ENCODE assay signal across 10 cellular contexts in genomic region chr2:54613794-54614257, GRCh38.
DNase-seq lines count a peak whose midpoint lies in the region; ATAC-seq, FAIRE-seq and TF ChIP-seq lines count a peak whose summit lies in the region.
"Had no signal": no experiment of that assay in that cellular context is flagged by ENCODE, and none has a peak within 500 bp of the region (broad histone marks: within the 10 kb centered on the region; RNA-seq: fewer than 3 reads in every experiment).

No MANE protein-coding gene starts in this region.

- H3K27ac ChIP-seq in BLaER1 (peak overlapping the region; percentile 40; the same call in 1 of the 2 replicates), K562 (ENCODE audit: extremely low read depth, low read depth, low read length) (no peak overlapping the region), lower lobe of right lung (no peak overlapping the region)

- H3K9ac ChIP-seq in BLaER1 (no peak overlapping the region), K562 (ENCODE audit: insufficient read depth in 1 of 2, low read depth in 2 of 2, low read length in 2 of 2) (no peak overlapping the region; a peak in 1 of 4 replicates)

- CTCF ChIA-PET in K562 (lab: Yijun Ruan, JAX; ENCODE audit: low intra/inter-chr PET ratio) = no interaction called here

- TF ChIP-seq RAD21 in K562 (CRISPR knock-in tag; conservative IDR thresholded peaks at IDR 0.05 in 1 of 2, IDR thresholded peaks at IDR 0.05 in 1 of 2) = no peak

- no peak for TF ChIP-seq EP300 in K562 (IDR thresholded peaks at IDR 0.05; ENCODE audit: low read length)

- 0 out of 2 replicates have a peak overlapping the region, but pooled peaks have one; percentile 21 for H2AFZ ChIP-seq in K562 (ENCODE audit: low read depth, low read length)

- no peak overlapping the region for H3K4me3 ChIP-seq in BLaER1
- no peak overlapping the region for H3K4me3 ChIP-seq in K562
- no peak overlapping the region for H3K4me3 ChIP-seq in lower lobe of right lung

- in situ Hi-C loops in K562 (cut with MboI) = no loop called here

- H3K79me2 ChIP-seq in K562 (ENCODE audit: control insufficient read depth, insufficient read depth, low read length) = 0 out of 3 replicates have a peak, but pooled peaks cover 9% of the 10 kb centered on the region

- H3K4me1 ChIP-seq in BLaER1 (peaks cover 99% of the 10 kb centered on the region), K562 (replicated peaks in 1 of 2; ENCODE audit: control insufficient read depth in 2 of 2, insufficient read depth in 2 of 2, low read length in 2 of 2) (peaks cover 0 to 10% of the 10 kb centered on the region in 2 experiments; a peak in 1 of 5 replicates), lower lobe of right lung (peaks cover 62% of the 10 kb centered on the region)

- no peak for TF ChIP-seq POLR2A in K562 (conservative IDR thresholded peaks at IDR 0.05)

- POLR2A ChIA-PET in K562 (lab: Yijun Ruan, JAX) = interaction anchor here (0.7 to 1.0 kb wide), 3 partner anchors 8 to 14 kb away, joined by 3 read pairs; no protein-coding TSS in a partner anchor

- no peak for DNase-seq in K562 (ENCODE audit: extremely low read depth in 1 of 4, low spot score in 3 of 4)
- DNase-seq in lower lobe of right lung = no peak
- no peak for DNase-seq in mucosa of gallbladder (ENCODE audit: low spot score)
- no peak for DNase-seq in activated effector memory CD4-positive, alpha-beta T cell treated with Interleukin-2 at 50 U/mL for 16 hours
- DNase-seq: activated CD4-positive, alpha-beta T cell treated with anti-CD3 and anti-CD28 coated beads for 48 hours; NCI-H2171 treated with DMSO at 0.1 percent for 48 hours had no signal

- no peak for FAIRE-seq in K562 (lab: Jason Lieb, UNC)

- no peak overlapping the region for H3K4me2 ChIP-seq in BLaER1
- H3K4me2 ChIP-seq in K562 (ENCODE audit: insufficient read depth, low read length) = no peak overlapping the region

- H4K20me1 ChIP-seq in BLaER1 (peaks cover 92% of the 10 kb centered on the region), K562 (replicated peaks; ENCODE audit: control insufficient read depth, insufficient read depth, low read length) (no peaks in the 10 kb centered on the region)

- no TSS peak for BruUV-seq in K562 (replicated peaks; lab: Mats Ljungman, UMichigan)

- H3K9me3 ChIP-seq in BLaER1 (no peaks in the 10 kb centered on the region), K562 (replicated peaks; ENCODE audit: control insufficient read depth, insufficient read depth, low read depth, low read length) (no peaks in the 10 kb centered on the region), lower lobe of right lung (no peaks in the 10 kb centered on the region)

- ATAC-seq in HG02981 (IDR thresholded peaks at IDR 0.05; ENCODE audit: unreplicated experiment) = peak; percentile 59
- no peak for ATAC-seq in K562
- ATAC-seq in lower lobe of right lung = peak; percentile 27 to 47
- ATAC-seq in GM19324 (IDR thresholded peaks at IDR 0.05; ENCODE audit: low FRiP score, unreplicated experiment) = no peak
- ATAC-seq in GM19328 (IDR thresholded peaks at IDR 0.05; ENCODE audit: unreplicated experiment) = no peak

- H3K27me3 ChIP-seq in BLaER1 = no peaks in the 10 kb centered on the region
- no peaks in the 10 kb centered on the region for H3K27me3 ChIP-seq in K562 (ENCODE audit: control insufficient read depth in 2 of 2, insufficient read depth in 2 of 2, low read length in 2 of 2)
- no peaks in the 10 kb centered on the region for H3K27me3 ChIP-seq in lower lobe of right lung (ENCODE audit: low read depth)

- intact Hi-C loops in K562 (cut with micrococcal nuclease) (no loop called here), lower lobe of right lung (cut with DNase I) (no loop called here)

- H3K9me1 ChIP-seq in K562 (ENCODE audit: control insufficient read depth, insufficient read depth, low read length) = no peaks in the 10 kb centered on the region

- 65% methylated on average over 6 of the region's 6 CpGs for WGBS in K562 (ENCODE audit: insufficient coverage, low coverage, missing lambda C conversion rate)

- TF ChIP-seq CTCF in K562 (IDR thresholded peaks at IDR 0.05 in 2 of 3, conservative IDR thresholded peaks at IDR 0.05 in 1 of 3; ENCODE audit: insufficient read depth in 2 of 3, low read depth in 1 of 3, low read length in 3 of 3) = no peak
- TF ChIP-seq CTCF in lower lobe of right lung (IDR thresholded peaks at IDR 0.05) = no peak

- peaks cover 91% of the 10 kb centered on the region for H3K36me3 ChIP-seq in BLaER1
- H3K36me3 ChIP-seq in K562 (ENCODE audit: control insufficient read depth, insufficient read depth, low read length) = peaks cover 42% of the 10 kb centered on the region
- peaks cover 51% of the 10 kb centered on the region for H3K36me3 ChIP-seq in lower lobe of right lung

TF ChIP-seq in K562, 482 proteins besides CTCF, POLR2A, EP300 and RAD21:
- TF ChIP-seq ZNF124 (CRISPR knock-in tag; IDR thresholded peaks at IDR 0.05) (no peak), MAFG (tag; conservative IDR thresholded peaks at IDR 0.05) (peak; percentile 46; the same call in 1 of the 2 replicates), RBM34 (IDR thresholded peaks at IDR 0.05; ENCODE audit: borderline replicate concordance, insufficient read depth, low read length) (no peak), PREB (CRISPR knock-in tag; IDR thresholded peaks at IDR 0.05) (no peak), STAG1 (CRISPR knock-in tag; IDR thresholded peaks at IDR 0.05; ENCODE audit: borderline replicate concordance) (no peak), MAFF (IDR thresholded peaks at IDR 0.05; ENCODE audit: low read length) (peak; percentile 33; the same call in 1 of the 2 replicates), FOXA3 (CRISPR knock-in tag; conservative IDR thresholded peaks at IDR 0.05 in 1 of 2, IDR thresholded peaks at IDR 0.05 in 1 of 2) (peak in 1 of 2 experiments; percentile 26; a peak in 1 of 4 replicates), RUNX1 (IDR thresholded peaks at IDR 0.05; ENCODE audit: low read depth) (no peak), MAFK (IDR thresholded peaks at IDR 0.05; ENCODE audit: low read length) (peak; percentile 32), HOXB6 (CRISPR knock-in tag; IDR thresholded peaks at IDR 0.05; ENCODE audit: borderline replicate concordance) (no peak), POLR2B (IDR thresholded peaks at IDR 0.05; ENCODE audit: low read depth, partially characterized antibody) (no peak), ZNF263 (CRISPR knock-in tag; IDR thresholded peaks at IDR 0.05; ENCODE audit: borderline replicate concordance) (no peak), NFE2 (IDR thresholded peaks at IDR 0.05; ENCODE audit: low read depth) (peak; percentile 49; the same call in 1 of the 2 replicates), ZNF75A (CRISPR knock-in tag; IDR thresholded peaks at IDR 0.05) (no peak), FUS (optimal IDR thresholded peaks at IDR 0.05; ENCODE audit: low read depth, low read length) (no peak), ZNF764 (CRISPR knock-in tag; IDR thresholded peaks at IDR 0.05; ENCODE audit: low read depth) (no peak), CXXC5 (CRISPR knock-in tag; IDR thresholded peaks at IDR 0.05) (no peak), FOXJ2 (tag; IDR thresholded peaks at IDR 0.05) (no peak), NFIC (IDR thresholded peaks at IDR 0.05) (no peak), ZNF589 (CRISPR knock-in tag; IDR thresholded peaks at IDR 0.05; ENCODE audit: low read depth) (no peak), C11orf30 (IDR thresholded peaks at IDR 0.05; ENCODE audit: low read depth) (peak; percentile 63), EGR1 (conservative IDR thresholded peaks at IDR 0.05) (no peak), ZNF316 (IDR thresholded peaks at IDR 0.05) (peak; percentile 69), ETS1 (conservative IDR thresholded peaks at IDR 0.05; ENCODE audit: control insufficient read depth, low read depth, low read length) (no peak), GMEB1 (CRISPR knock-in tag; IDR thresholded peaks at IDR 0.05) (no peak), ZBTB17 (CRISPR knock-in tag; IDR thresholded peaks at IDR 0.05) (no peak), CREBBP (IDR thresholded peaks at IDR 0.05; ENCODE audit: low read depth, low read length) (no peak)

Comparison
In these comparisons a context has a peak if more than half of its experiments do, and no peak if none do; other contexts are left out.
1. ATAC-seq: peak in HG02981 (single experiment) and lower lobe of right lung (2 of 2); none in K562 (single experiment), GM19324 (single experiment) and GM19328 (single experiment).